9 cellular contexts compared by ENCODE assay signal in genomic region chr5:38557309-38557710, GRCh38. TPM values are rescaled to one million over a fixed set of nuclear protein-coding genes. Genes with fewer than 3 reads are reported as not detected.
DNase-seq lines count a peak whose midpoint lies in the region; ATAC-seq and TF ChIP-seq lines count a peak whose summit lies in the region.
"Had no signal": no experiment of that assay in that cellular context is flagged by ENCODE, and none has a peak within 500 bp of the region (broad histone marks: within the 10 kb centered on the region; RNA-seq: fewer than 3 reads in every experiment).

No MANE protein-coding gene starts in this region.

- H3K4me3 ChIP-seq in choroid plexus epithelial cell (ENCODE audit: low read depth, low read length) (peak overlapping the region; percentile 80), mononuclear cell (ENCODE audit: low read length) (peak overlapping the region; percentile 16), vagina (peak overlapping the region; percentile 74 to 97)

- H3K36me3 ChIP-seq in vagina: no peaks in the 10 kb centered on the region

- peaks cover 75% of the 10 kb centered on the region for H3K27me3 ChIP-seq in mononuclear cell (ENCODE audit: insufficient read depth, low read length)
- no peaks in the 10 kb centered on the region for H3K27me3 ChIP-seq in vagina

- H3K9me3 Mint-ChIP-seq in activated naive CD4-positive, alpha-beta T cell treated with anti-CD3 and anti-CD28 coated beads, Interleukin-2, amount 50 U/mL, for 24 hours: no peaks in the 10 kb centered on the region

- TF ChIP-seq CTCF in choroid plexus epithelial cell (conservative IDR thresholded peaks at IDR 0.05; ENCODE audit: low read depth, low read length) (no peak), vagina (IDR thresholded peaks at IDR 0.05) (no peak)

- peak overlapping the region; percentile 95 for H3K27ac ChIP-seq in vagina

- peaks cover 10% of the 10 kb centered on the region for H3K4me1 Mint-ChIP-seq in activated naive CD4-positive, alpha-beta T cell treated with anti-CD3 and anti-CD28 coated beads, Interleukin-2, amount 50 U/mL, for 24 hours

- no peak for DNase-seq in activated naive CD4-positive, alpha-beta T cell (lab: John Stamatoyannopoulos, UW)
- DNase-seq in choroid plexus epithelial cell (ENCODE audit: low read depth) (no peak), vagina (ENCODE audit: extremely low spot score in 2 of 2) (no peak), hepatic stellate cell (ENCODE audit: low spot score) (no peak), H4 (ENCODE audit: low spot score) (no peak)

- peaks cover 50% of the 10 kb centered on the region for H3K27me3 Mint-ChIP-seq in activated naive CD4-positive, alpha-beta T cell treated with anti-CD3 and anti-CD28 coated beads, Interleukin-2, amount 50 U/mL, for 24 hours

- H3K27ac Mint-ChIP-seq in activated naive CD4-positive, alpha-beta T cell treated with anti-CD3 and anti-CD28 coated beads, Interleukin-2, amount 50 U/mL, for 24 hours: no peak overlapping the region

- no peak for ATAC-seq in HG02885 (IDR thresholded peaks at IDR 0.05; ENCODE audit: poor library complexity, unreplicated experiment)

- no peak for TF ChIP-seq POLR2A in vagina (IDR thresholded peaks at IDR 0.05)

- peak overlapping the region; percentile 69 for H3K4me3 Mint-ChIP-seq in activated naive CD4-positive, alpha-beta T cell treated with anti-CD3 and anti-CD28 coated beads, Interleukin-2, amount 50 U/mL, for 24 hours

- H3K36me3 Mint-ChIP-seq in activated naive CD4-positive, alpha-beta T cell treated with anti-CD3 and anti-CD28 coated beads, Interleukin-2, amount 50 U/mL, for 24 hours: peaks cover 1% of the 10 kb centered on the region

- H3K4me1 ChIP-seq in mononuclear cell (ENCODE audit: insufficient read depth, low read length): peaks cover 7% of the 10 kb centered on the region
- peaks cover 20% of the 10 kb centered on the region for H3K4me1 ChIP-seq in vagina

- H3K9me3 ChIP-seq in mononuclear cell (ENCODE audit: low read depth, low read length) (no peaks in the 10 kb centered on the region), vagina (no peaks in the 10 kb centered on the region)

- intact Hi-C loops in vagina (cut with DNase I): loop anchor here (5.0 kb wide), 2 partner anchors 115 to 240 kb away; no protein-coding TSS in a partner anchor

RNA-seq across cellular contexts. Expression of gene LIFR, which starts 0.9 kb away (rescaled TPM):
- total RNA-seq in mononuclear cell (0.31 TPM), vagina (63.3 TPM)
- total RNA-seq in H4 (2014; rRNA removed; shearing (Covaris generic)): 25.1 and 31.2 TPM in 2 replicates
- total RNA-seq: T-helper 2 cell treated with Interferon-gamma antibody and Interleukin-4, amounts not matched to agents 100 ng/mL and 5 ng/mL, for 36 hours had no signal

Comparison
In these comparisons a context has a peak if more than half of its experiments do, and no peak if none do; other contexts are left out.
1. H3K4me3 ChIP-seq: peak in every context shown above with its lines; median percentile 86 in vagina; 80 in choroid plexus epithelial cell; 16 in mononuclear cell.
2. RNA of gene LIFR, which starts 0.9 kb away (total RNA-seq): 63.3 TPM in vagina (single experiment) and 25.1 to 31.2 TPM in H4; 0.31 TPM in mononuclear cell (single experiment); every median in the first group is over 10 times any median in the second.